Comparison of ENCODE assay signal across 7 cellular contexts in genomic region chr9:90408659-90409058, GRCh38.
"Had no signal": no experiment of that assay in that cellular context is flagged by ENCODE, and none has a peak within 500 bp of the region (broad histone marks: within the 10 kb centered on the region; RNA-seq: fewer than 3 reads in every experiment).

No MANE protein-coding gene starts in this region.

- H3K9me3 ChIP-seq: HAP-1 had no signal

- FAIRE-seq: HTR-8/SVneo had no signal

- H3K4me3 ChIP-seq: GM23338, HAP-1 had no signal

- H3K4me1 ChIP-seq: HAP-1 had no signal

- H3K4me2 ChIP-seq: GM23338 had no signal

- DNase-seq: H7, KBM-7 had no signal

- H2AFZ ChIP-seq: GM23338 had no signal

- ATAC-seq: GM23338, HCT116 had no signal

- H3K4me1 Mint-ChIP-seq: IgD-negative memory B cell had no signal

- H3K4me3 Mint-ChIP-seq: GM23338, IgD-negative memory B cell had no signal

- H3K27ac Mint-ChIP-seq: GM23338, IgD-negative memory B cell had no signal

- H3K36me3 ChIP-seq: HAP-1 had no signal
